Comparison of ENCODE assay signal across 8 cellular contexts in genomic region chr21:44454747-44455523, GRCh38. TPM values are rescaled to one million over a fixed set of nuclear protein-coding genes. Genes with fewer than 3 reads are reported as not detected.
A peak's percentile ranks its signal among the peaks of the same experiment; 100 is the strongest.
DNase-seq lines count a peak whose midpoint lies in the region; ATAC-seq and TF ChIP-seq lines count a peak whose summit lies in the region.

LRRC3 (plus strand) TSS chr21:44455510; CDS start chr21:44456645, 1,135 bp downstream.

- H3K4me1 ChIP-seq in trophoblast cell (ENCODE audit: control insufficient read depth in 1 of 2, insufficient read depth in 2 of 2, low read length in 2 of 2), result peaks cover 3 to 6% of the 10 kb centered on the region in 2 experiments
- H3K4me1 ChIP-seq in tibial nerve, result peaks cover 0 to 16% (median 3%) of the 10 kb centered on the region in 4 donors

- intact Hi-C loops in Right ventricle myocardium inferior (cut with DNase I), result no loop called here

- no peak within 1 kb of the TSS for H3K14ac ChIP-seq in trophoblast cell (ENCODE audit: low read length)

- no peak for TF ChIP-seq EP300 in tibial nerve (IDR thresholded peaks at IDR 0.05)

- H2BK12ac ChIP-seq in trophoblast cell (ENCODE audit: low read length), result no peak within 1 kb of the TSS

- no peak within 1 kb of the TSS for H2BK5ac ChIP-seq in trophoblast cell (ENCODE audit: low read depth, low read length, poor library complexity)

- peak within 1 kb of the TSS; percentile 97 for H3K4me2 ChIP-seq in trophoblast cell (ENCODE audit: low read length)

- peak within 1 kb of the TSS; percentile 53 for H2AFZ ChIP-seq in trophoblast cell (ENCODE audit: insufficient read depth, low read length, poor library complexity)

- H3K27ac ChIP-seq in trophoblast cell (ENCODE audit: low read depth, low read length) (no peak within 1 kb of the TSS), tibial nerve (peak within 1 kb of the TSS in 2 of 4 donors; percentile 41 to 79)

- DNase-seq in COLO829 (ENCODE audit: low spot score), result peak; percentile 98
- DNase-seq in HK-2 (ENCODE audit: unreplicated experiment), result peak; percentile 80
- DNase-seq in RPMI7951 (ENCODE audit: low read depth), result peak; percentile 80
- peak; percentile 78 for DNase-seq in activated naive CD4-positive, alpha-beta T cell treated with Interleukin-2 at 50 U/mL for 16 hours
- peak; percentile 96 for DNase-seq in Right ventricle myocardium inferior (ENCODE audit: missing footprints)
- DNase-seq in trophoblast cell, result peak; percentile 79 to 91
- DNase-seq in tibial nerve (ENCODE audit: low spot score in 2 of 2), result peak; percentile 59 to 78

- H3K79me1 ChIP-seq in trophoblast cell (ENCODE audit: low read length), result no peaks in the 10 kb centered on the region

- H3K4me3 ChIP-seq in trophoblast cell (ENCODE audit: low read depth, low read length) (peak within 1 kb of the TSS; percentile 76), tibial nerve (peak within 1 kb of the TSS; percentile 55 to 94 (median 64))

- no peak within 1 kb of the TSS for H2BK120ac ChIP-seq in trophoblast cell (ENCODE audit: insufficient read depth, low read length, poor library complexity)

- no peak within 1 kb of the TSS for H4K12ac ChIP-seq in trophoblast cell (ENCODE audit: low read depth, low read length)

- H2AK5ac ChIP-seq in trophoblast cell (ENCODE audit: low read length), result no peak within 1 kb of the TSS

- no peak within 1 kb of the TSS for H3K9ac ChIP-seq in trophoblast cell (ENCODE audit: low read length)

- no peak within 1 kb of the TSS for H4K91ac ChIP-seq in trophoblast cell (ENCODE audit: low read depth, low read length)

- H3K23ac ChIP-seq in trophoblast cell (ENCODE audit: low read length), result no peak within 1 kb of the TSS

- WGBS in trophoblast cell (ENCODE audit: extremely low coverage, insufficient coverage, insufficient read length), result no CpG with 5 or more reads among the region's 45 CpGs
- 8 to 11% methylated on average over 22 to 31 of the region's 45 CpGs for WGBS in tibial nerve, 2 donors

- no peaks in the 10 kb centered on the region for H3K79me2 ChIP-seq in trophoblast cell (ENCODE audit: control insufficient read depth, insufficient read depth, low read length, poor library complexity)

- no peak within 1 kb of the TSS for H3K18ac ChIP-seq in trophoblast cell (ENCODE audit: low read length)

- ATAC-seq in Right ventricle myocardium inferior (peak; percentile 81), GM21723 (IDR thresholded peaks at IDR 0.05; ENCODE audit: unreplicated experiment) (no peak)

- peak within 1 kb of the TSS; percentile 10 for H4K8ac ChIP-seq in trophoblast cell (ENCODE audit: low read depth, low read length)

- no peak within 1 kb of the TSS for H3K4ac ChIP-seq in trophoblast cell (ENCODE audit: low read depth, low read length)

- H3K36me3 ChIP-seq in trophoblast cell (ENCODE audit: control insufficient read depth in 1 of 2, insufficient read depth in 2 of 2, low read length in 2 of 2) (no peaks in the 10 kb centered on the region), tibial nerve (peaks cover 0 to 18% (median 0%) of the 10 kb centered on the region in 3 donors)

- TF ChIP-seq CTCF in tibial nerve (IDR thresholded peaks at IDR 0.05), result no peak

- H3K9me3 ChIP-seq in trophoblast cell (ENCODE audit: insufficient read depth, low read depth, low read length) (peaks cover 4% of the 10 kb centered on the region), tibial nerve (peaks cover 0 to 12% (median 0%) of the 10 kb centered on the region in 4 donors)

- no peak for TF ChIP-seq POLR2A in tibial nerve (IDR thresholded peaks at IDR 0.05)

- H3K27me3 ChIP-seq in trophoblast cell (ENCODE audit: insufficient read depth, low read length) (no peaks in the 10 kb centered on the region), tibial nerve (peaks cover 0 to 7% of the 10 kb centered on the region in 2 donors)

RNA-seq across cellular contexts. Expression of gene LRRC3, which starts in this region (rescaled TPM):
- 1.6 and 1.9 TPM in 2 replicates for total RNA-seq in RPMI7951 (2014; rRNA removed; shearing (Covaris generic))
- total RNA-seq in Right ventricle myocardium inferior (3.3 TPM), tibial nerve (1 to 10 TPM; 2.0 to 8.0 (median 3.8) TPM)
- polyA plus RNA-seq in trophoblast cell (2013), result 4.8 and 5.0 TPM in 2 replicates
